ENCODE assay signal across 8 cellular contexts in the genomic region with DNA sequence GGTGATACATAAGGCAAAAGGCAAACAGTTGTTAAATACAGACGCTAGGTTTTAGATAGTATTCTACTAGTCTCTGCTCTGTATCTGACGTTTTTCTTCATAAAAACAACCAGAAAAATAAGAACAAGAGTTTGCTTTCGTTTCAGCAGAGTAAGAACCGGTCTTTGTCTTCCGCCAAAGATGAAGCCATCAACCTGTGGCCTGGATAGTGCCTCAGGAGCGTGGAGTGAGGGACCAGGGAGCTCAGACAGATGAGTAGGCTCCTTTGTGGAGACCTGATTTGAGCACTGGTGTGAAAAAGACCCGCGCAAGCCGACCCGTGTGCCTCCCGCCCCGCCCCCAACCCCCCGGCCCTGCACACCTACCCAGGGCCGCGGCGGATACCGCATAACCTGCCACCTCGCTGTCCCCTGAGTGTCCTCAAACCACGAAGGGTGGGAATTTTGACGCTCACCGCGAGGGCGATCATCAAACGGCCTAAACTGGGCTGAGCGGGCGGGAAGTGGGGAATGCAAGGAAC. TPM values are rescaled to one million over a fixed set of nuclear protein-coding genes. Genes with fewer than 3 reads are reported as not detected.
DNase-seq lines count a peak whose midpoint lies in the region; ATAC-seq and TF ChIP-seq lines count a peak whose summit lies in the region.

No MANE protein-coding gene starts in this region.

- 0 out of 3 replicates have a peak, but pooled peaks cover 4% of the 10 kb centered on the region for H3K36me3 Mint-ChIP-seq in GM23338 (ENCODE audit: low read depth)

- H3K27ac ChIP-seq in GM23338 (ENCODE audit: low read depth) (no peak overlapping the region), VCaP (peak overlapping the region; percentile 51), heart left ventricle (peak overlapping the region in 8 of 12 donors; percentile 22 to 69 (median 43))

- H3K4me3 Mint-ChIP-seq in GM23338 = peak overlapping the region; percentile 60

- no peaks in the 10 kb centered on the region for H3F3A ChIP-seq in GM23338 (replicated peaks; ENCODE audit: low read depth)

- H3K27me3 Mint-ChIP-seq in GM23338 (ENCODE audit: insufficient read depth, low read depth, poor library complexity) = peaks cover 25% of the 10 kb centered on the region

- H3K79me2 ChIP-seq in GM23338 (replicated peaks; ENCODE audit: insufficient read depth) = 0 out of 2 replicates have a peak, but pooled peaks cover 11% of the 10 kb centered on the region

- peaks cover 18% of the 10 kb centered on the region for H3K4me1 Mint-ChIP-seq in GM23338

- H3K27me3 ChIP-seq in GM23338 (ENCODE audit: insufficient read depth) = peaks cover 43% of the 10 kb centered on the region
- peaks cover 0 to 16% (median 0%) of the 10 kb centered on the region in 9 donors for H3K27me3 ChIP-seq in heart left ventricle

- peak; percentile 41 for DNase-seq in GM23338 (ENCODE audit: low spot score)
- peak in 1 of 5 donors; percentile 23 for DNase-seq in heart left ventricle
- DNase-seq in skeletal muscle cell (ENCODE audit: low read depth) = no peak
- DNase-seq in LoVo (ENCODE audit: low spot score) = no peak

- H3K9me2 ChIP-seq in GM23338 (ENCODE audit: insufficient read depth) = no peaks in the 10 kb centered on the region; the same call in 1 of the 2 replicates

- H3K4me3 ChIP-seq in GM23338 (peak overlapping the region; percentile 56), heart left ventricle (peak overlapping the region; percentile 56 to 83 (median 68)), skeletal muscle cell (ENCODE audit: low read depth, low read length) (peak overlapping the region; percentile 72)

- peak overlapping the region; percentile 73 for H3K4me2 ChIP-seq in GM23338

- H3K27ac Mint-ChIP-seq in GM23338 = no peak overlapping the region

- TF ChIP-seq CTCF in GM23338 (conservative IDR thresholded peaks at IDR 0.05; ENCODE audit: low read depth in 2 of 2) = no peak
- no peak for TF ChIP-seq CTCF in VCaP (conservative IDR thresholded peaks at IDR 0.05)
- no peak for TF ChIP-seq CTCF in heart left ventricle (IDR thresholded peaks at IDR 0.05)

- intact Hi-C loops in heart left ventricle (cut with DNase I) = no loop called here

- no peaks in the 10 kb centered on the region for H4K20me1 ChIP-seq in GM23338 (replicated peaks; ENCODE audit: insufficient read depth)

- H3K36me3 ChIP-seq in GM23338 (ENCODE audit: insufficient read depth) = no peaks in the 10 kb centered on the region
- no peaks in the 10 kb centered on the region for H3K36me3 ChIP-seq in heart left ventricle

- no peaks in the 10 kb centered on the region; the same call in 1 of the 3 replicates for H3K9me3 Mint-ChIP-seq in GM23338

- ATAC-seq in GM23338 (peak; percentile 6), heart left ventricle (peak in 2 of 4 donors; percentile 3 to 5), HG02610 (IDR thresholded peaks at IDR 0.05; ENCODE audit: unreplicated experiment) (no peak), HG02571 (IDR thresholded peaks at IDR 0.05; ENCODE audit: unreplicated experiment) (no peak), HG03045 (IDR thresholded peaks at IDR 0.05; ENCODE audit: unreplicated experiment) (no peak)

- TF ChIP-seq POLR2A in heart left ventricle (IDR thresholded peaks at IDR 0.05) = no peak

- H2AFZ ChIP-seq in GM23338 = peak overlapping the region; percentile 98; the same call in 1 of the 2 replicates

- H3K9me3 ChIP-seq in heart left ventricle = no peaks in the 10 kb centered on the region

- H3K4me1 ChIP-seq in GM23338 (ENCODE audit: insufficient read depth) (peaks cover 18% of the 10 kb centered on the region), heart left ventricle (peaks cover 3 to 24% (median 9%) of the 10 kb centered on the region in 12 donors)

- WGBS in heart left ventricle, 4 donors = 45 to 64% (median 47%) methylated on average over 23 to 26 of the region's 26 CpGs

TF ChIP-seq in GM23338, 12 proteins besides CTCF, POLR2A, EP300 and RAD21:
- TF ChIP-seq EZH2 (IDR thresholded peaks at IDR 0.05; ENCODE audit: low read depth, unreplicated experiment) (no peak), CREB1 (CRISPR knock-in tag; IDR thresholded peaks at IDR 0.05; ENCODE audit: low read depth) (no peak), ZNF331 (CRISPR knock-in tag; IDR thresholded peaks at IDR 0.05; ENCODE audit: low read depth) (no peak), ETS1 (IDR thresholded peaks at IDR 0.05) (no peak), ZNF114 (CRISPR knock-in tag; IDR thresholded peaks at IDR 0.05) (no peak)
TF ChIP-seq in GM23338: peak in this region for 0.

RNA-seq across cellular contexts. Expression of gene LMO7, which starts 1.0 kb away (rescaled TPM):
- total RNA-seq in GM23338 (2014; rRNA removed; shearing (Covaris generic)) = 16.4 and 22.3 TPM in 2 replicates
- polyA plus RNA-seq in GM23338 (2016; fragmentation: Nextera tagmentation; extraction: Ambion mirVana) (20.2 and 26.9 TPM in 2 replicates), heart left ventricle (100 to 1,000 TPM; 195 to 289 TPM)
- total RNA-seq in heart left ventricle = 100 to 1,000 TPM; 286 to 573 (median 439) TPM

Comparison
In these comparisons a context has a peak if more than half of its experiments do, and no peak if none do; other contexts are left out.
1. RNA of gene LMO7, which starts 1.0 kb away (total RNA-seq): 286 to 573 TPM in heart left ventricle; 16.4 to 22.3 TPM in GM23338; every median in the first group is over 10 times any median in the second.
2. Peak in every context shown above with its lines, with median percentiles within 50 percentile points of each other: H3K4me3 ChIP-seq.